ENCODE assay signal across 8 cellular contexts in genomic region chr12:84911331-84912190, GRCh38.
DNase-seq lines count a peak whose midpoint lies in the region; ATAC-seq, FAIRE-seq and TF ChIP-seq lines count a peak whose summit lies in the region.

No MANE protein-coding gene starts in this region.

- no peak for TF ChIP-seq CTCF in fibroblast of mammary gland (conservative IDR thresholded peaks at IDR 0.05; ENCODE audit: control insufficient read depth, insufficient read depth, low read depth, low read length)

- H3K27ac ChIP-seq in muscle layer of duodenum (ENCODE audit: low read length): no peak overlapping the region

- peaks cover 0 to 25% of the 10 kb centered on the region in 2 donors for H3K4me1 ChIP-seq in muscle layer of duodenum (ENCODE audit: control insufficient read depth in 1 of 2, insufficient read depth in 2 of 2, low read length in 2 of 2)

- no peak for FAIRE-seq in urothelium cell line (lab: Jason Lieb, UNC)

- peak overlapping the region; percentile 86 for H3K4me3 ChIP-seq in fibroblast of mammary gland (ENCODE audit: control insufficient read depth, low read depth, low read length)
- peak overlapping the region; percentile 55 to 66 for H3K4me3 ChIP-seq in muscle layer of duodenum (ENCODE audit: low read depth in 1 of 2, low read length in 2 of 2)

- DNase-seq in GM03348 (ENCODE audit: low spot score): peak; percentile 81
- DNase-seq in NCI-H1417 treated with DMSO at 0.1 percent for 48 hours (lab: John Stamatoyannopoulos, UW): peak; percentile 48
- DNase-seq in UCSD-AML1 (lab: John Stamatoyannopoulos, UW; ENCODE audit: unreplicated experiment): peak; percentile 5
- DNase-seq in fibroblast of mammary gland (ENCODE audit: low read depth): peak; percentile 88
- peak; percentile 68 for DNase-seq in urothelium cell line (ENCODE audit: low spot score)
- DNase-seq in KG1 (lab: John Stamatoyannopoulos, UW): no peak

- ATAC-seq in GM19452 (IDR thresholded peaks at IDR 0.05; ENCODE audit: unreplicated experiment): no peak

- peaks cover 18% of the 10 kb centered on the region for H3K27me3 ChIP-seq in muscle layer of duodenum (ENCODE audit: low read depth, low read length)

- H3K36me3 ChIP-seq in muscle layer of duodenum (ENCODE audit: control insufficient read depth in 1 of 2, insufficient read depth in 2 of 2, low read length in 2 of 2): no peaks in the 10 kb centered on the region

- no peaks in the 10 kb centered on the region for H3K9me3 ChIP-seq in muscle layer of duodenum (ENCODE audit: control insufficient read depth in 1 of 2, low read length in 2 of 2)
